ENCODE assay signal across 8 cellular contexts in the genomic region with DNA sequence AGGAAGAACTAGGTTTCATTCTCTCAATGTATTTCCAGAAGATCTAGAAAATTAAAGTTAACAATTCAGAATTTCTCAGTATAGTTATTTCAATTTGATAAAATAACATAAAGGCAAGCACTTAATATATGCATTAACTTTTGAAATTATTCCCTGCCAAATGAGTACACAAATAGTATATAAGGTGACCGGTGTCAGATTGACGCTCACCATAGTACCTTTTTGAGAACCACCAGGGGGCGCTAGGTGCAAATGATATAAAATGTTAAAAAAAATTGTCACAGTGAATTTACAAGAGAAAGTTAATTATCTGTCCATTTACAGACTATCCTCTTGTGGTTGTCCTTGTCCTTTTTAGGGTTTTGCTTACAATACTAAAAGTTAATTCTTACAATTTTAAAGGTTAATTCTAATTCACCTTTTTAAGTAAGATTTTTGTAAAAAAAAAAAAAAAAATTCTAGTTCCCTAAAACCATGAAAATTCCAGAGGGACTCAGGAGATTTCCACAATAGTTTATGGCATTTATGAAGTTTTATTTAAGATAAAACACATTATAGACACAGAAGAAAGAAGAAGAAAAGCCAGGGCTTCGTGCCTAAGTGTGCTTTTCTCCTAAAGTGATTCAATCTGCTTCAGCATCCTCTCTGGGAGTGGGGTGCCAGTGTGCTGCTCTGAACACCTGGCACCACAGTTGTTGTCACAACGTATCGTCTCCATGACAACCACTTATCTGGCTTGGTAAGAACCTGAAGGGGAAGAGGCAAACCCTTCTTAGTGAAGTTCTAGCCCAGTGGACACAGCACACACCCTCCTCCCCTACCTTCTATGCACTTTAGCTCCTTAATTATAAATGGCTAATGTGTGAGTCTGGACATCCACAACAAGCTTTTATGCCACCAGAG. TPM values are rescaled to one million over a fixed set of nuclear protein-coding genes. Genes with fewer than 3 reads are reported as not detected.
A peak's percentile ranks its signal among the peaks of the same experiment; 100 is the strongest.
DNase-seq lines count a peak whose midpoint lies in the region; ATAC-seq and TF ChIP-seq lines count a peak whose summit lies in the region.

No MANE protein-coding gene starts in this region.

- H3K23ac ChIP-seq in neuronal stem cell (ENCODE audit: low read depth, low read length, poor library complexity), result no peak overlapping the region

- H3K14ac ChIP-seq in neuronal stem cell (ENCODE audit: low read length), result no peak overlapping the region

- H3K36me3 ChIP-seq in neuronal stem cell (replicated peaks in 1 of 2; ENCODE audit: control insufficient read depth in 2 of 2, insufficient read depth in 2 of 2, low read length in 2 of 2) (no peaks in the 10 kb centered on the region), uterus (no peaks in the 10 kb centered on the region)

- no peak overlapping the region for H2BK15ac ChIP-seq in neuronal stem cell (ENCODE audit: low read length)

- DNase-seq in EH (ENCODE audit: low read depth) (peak; percentile 72), NCI-H510A (lab: John Stamatoyannopoulos, UW) (peak; percentile 25), neuronal stem cell (ENCODE audit: low spot score) (peak; percentile 68), uterus (peak; percentile 49 to 67)
- peak; percentile 26 to 38 for DNase-seq in activated CD4-positive, alpha-beta T cell treated with anti-CD3 and anti-CD28 coated beads, Interleukin-2, amount 50 U/mL, for 4 hours

- no peak overlapping the region for H3K18ac ChIP-seq in neuronal stem cell (ENCODE audit: low read length)

- H3K4ac ChIP-seq in neuronal stem cell (ENCODE audit: low read length), result no peak overlapping the region

- TF ChIP-seq CTCF in uterus (IDR thresholded peaks at IDR 0.05), result peak; percentile 67 to 73 (median 72)

- no peak overlapping the region for H2BK120ac ChIP-seq in neuronal stem cell (ENCODE audit: low read depth, low read length)

- no CpG with 5 or more reads among the region's 6 CpGs for WGBS in neuronal stem cell (ENCODE audit: extremely low coverage in 2 of 2, insufficient read length in 2 of 2, insufficient replicate concordance in 1 of 2), 2 donors

- H3K9ac ChIP-seq in neuronal stem cell (ENCODE audit: low read depth, low read length, poor library complexity), result no peak overlapping the region

- no peak overlapping the region for H2AFZ ChIP-seq in neuronal stem cell (ENCODE audit: low read length)

- H3K4me1 ChIP-seq in neuronal stem cell (ENCODE audit: control insufficient read depth in 2 of 2, insufficient read depth in 1 of 2, low read depth in 1 of 2, low read length in 2 of 2) (peaks cover 1 to 2% of the 10 kb centered on the region in 2 donors), uterus (peaks cover 4 to 8% of the 10 kb centered on the region in 2 donors)

- peaks cover 5% of the 10 kb centered on the region for H3K79me1 ChIP-seq in neuronal stem cell (ENCODE audit: low read depth, low read length)

- no peak overlapping the region for H3K27ac ChIP-seq in neuronal stem cell (replicated peaks; ENCODE audit: low read length)
- no peak overlapping the region for H3K27ac ChIP-seq in uterus

- no peak overlapping the region for H2AK5ac ChIP-seq in neuronal stem cell (ENCODE audit: low read depth, low read length)

- peaks cover 3 to 26% (median 16%) of the 10 kb centered on the region in 3 experiments for H3K27me3 ChIP-seq in neuronal stem cell (ENCODE audit: control insufficient read depth in 3 of 3, insufficient read depth in 3 of 3, low read depth in 1 of 3, low read length in 3 of 3)
- peaks cover 5 to 9% of the 10 kb centered on the region in 2 donors for H3K27me3 ChIP-seq in uterus

- H3K4me2 ChIP-seq in neuronal stem cell (ENCODE audit: insufficient read depth, low read length, poor library complexity, severe bottlenecking), result no peak overlapping the region

- TF ChIP-seq POLR2A in uterus (IDR thresholded peaks at IDR 0.05), result no peak

- no peaks in the 10 kb centered on the region for H3K9me3 ChIP-seq in neuronal stem cell (replicated peaks in 1 of 2; ENCODE audit: control insufficient read depth in 2 of 2, insufficient read depth in 1 of 2, low read depth in 1 of 2, low read length in 2 of 2)
- no peaks in the 10 kb centered on the region for H3K9me3 ChIP-seq in uterus

- H4K91ac ChIP-seq in neuronal stem cell (ENCODE audit: low read depth, low read length, poor library complexity), result no peak overlapping the region

- H4K8ac ChIP-seq in neuronal stem cell (ENCODE audit: low read depth, low read length), result no peak overlapping the region

- intact Hi-C loops in uterus (cut with DNase I; ENCODE audit: low total_unique reads), result no loop called here

- no peak overlapping the region for H2BK5ac ChIP-seq in neuronal stem cell (ENCODE audit: low read length)

- peak; percentile 50 for ATAC-seq in HG02981 (IDR thresholded peaks at IDR 0.05; ENCODE audit: unreplicated experiment)
- ATAC-seq in esophagus mucosa, result peak; percentile 48
- ATAC-seq in GM19324 (IDR thresholded peaks at IDR 0.05; ENCODE audit: low FRiP score, unreplicated experiment), result no peak

- H3K4me3 ChIP-seq in neuronal stem cell (ENCODE audit: low read length in 2 of 2) (no peak overlapping the region), uterus (peak overlapping the region in 1 of 2 donors; percentile 52)

- no peak overlapping the region for H2BK12ac ChIP-seq in neuronal stem cell (ENCODE audit: low read length)

RNA-seq across cellular contexts. Expression of a gene that starts 1.7 kb away (rescaled TPM):
- total RNA-seq in esophagus mucosa, result not detected
- 0.31 TPM for polyA plus RNA-seq in neuronal stem cell (2013, experiment 1 of 2)
- polyA plus RNA-seq in neuronal stem cell (2013, experiment 2 of 2), result 0.24 TPM
- total RNA-seq in uterus, result 10 to 100 TPM in 1 of 4 donors, under 1 TPM in 2, not detected in 1; under 0.01 to 19.2 (median 0.34) TPM
